8 cellular contexts compared by ENCODE assay signal in the genomic region with DNA sequence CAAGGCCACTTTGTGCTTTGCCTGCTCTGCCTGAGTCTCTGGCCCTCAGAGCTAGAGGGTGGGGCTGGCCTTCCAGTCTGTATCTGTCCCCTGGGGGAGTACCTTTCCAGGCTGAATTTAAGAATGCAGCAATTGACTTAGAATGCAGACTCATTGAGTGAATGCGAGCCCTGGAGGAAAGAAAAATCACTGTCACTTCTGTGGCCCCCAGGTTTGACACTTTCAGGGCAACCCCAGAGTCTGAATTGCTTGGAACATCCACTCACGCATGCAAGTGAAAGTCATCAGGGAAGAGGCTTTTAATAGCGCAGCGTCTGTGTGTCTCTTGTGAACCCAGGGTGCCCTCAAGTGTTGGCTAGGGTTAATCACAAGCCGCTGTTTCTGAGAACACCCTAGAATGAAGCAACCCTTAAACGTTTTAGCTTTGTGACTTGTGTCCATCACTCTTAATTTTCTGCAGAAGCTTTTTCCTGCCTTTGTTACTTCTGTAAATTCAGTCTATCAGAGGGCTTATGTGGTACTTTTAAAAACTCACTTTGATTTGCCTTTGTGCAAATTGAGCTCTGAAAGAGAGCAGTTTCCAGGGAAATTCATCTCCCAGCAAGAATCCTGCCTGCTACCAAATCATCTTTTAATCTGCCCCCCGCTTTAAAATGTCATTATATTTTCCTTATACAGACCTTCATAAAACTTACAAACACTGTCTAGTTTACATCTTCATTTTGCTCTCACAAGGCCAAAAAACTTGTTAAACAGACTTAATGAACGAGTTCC.
DNase-seq lines count a peak whose midpoint lies in the region; ATAC-seq lines count a peak whose summit lies in the region.

No MANE protein-coding gene starts in this region.

- DNase-seq in NCI-H2107 treated with DMSO at 0.1 percent for 48 hours (lab: John Stamatoyannopoulos, UW; ENCODE audit: unreplicated experiment), result peak; percentile 4
- DNase-seq in NCI-H2107 (lab: John Stamatoyannopoulos, UW), result no peak
- peak; percentile 74 for DNase-seq in NCI-H460 (ENCODE audit: extremely low read depth, low read depth)
- peak; percentile 64 for DNase-seq in activated CD4-positive, alpha-beta T cell treated with anti-CD3 and anti-CD28 coated beads for 48 hours
- peak; percentile 65 for DNase-seq in ecto neural progenitor cell (ENCODE audit: low spot score)
- peak; percentile 73 to 82 for DNase-seq in lung microvascular endothelial cell (ENCODE audit: low read depth in 2 of 2)
- peak; percentile 19 for DNase-seq in stimulated activated CD8-positive, alpha-beta memory T cell treated with anti-CD3 and anti-CD28 coated beads, Interleukin-4, amount 100 ng/mL, for 24 hours (ENCODE audit: low read depth)

- peak; percentile 88 for ATAC-seq in HG02981 (IDR thresholded peaks at IDR 0.05; ENCODE audit: unreplicated experiment)
